Comparison of ENCODE assay signal across 16 cellular contexts in the genomic region with DNA sequence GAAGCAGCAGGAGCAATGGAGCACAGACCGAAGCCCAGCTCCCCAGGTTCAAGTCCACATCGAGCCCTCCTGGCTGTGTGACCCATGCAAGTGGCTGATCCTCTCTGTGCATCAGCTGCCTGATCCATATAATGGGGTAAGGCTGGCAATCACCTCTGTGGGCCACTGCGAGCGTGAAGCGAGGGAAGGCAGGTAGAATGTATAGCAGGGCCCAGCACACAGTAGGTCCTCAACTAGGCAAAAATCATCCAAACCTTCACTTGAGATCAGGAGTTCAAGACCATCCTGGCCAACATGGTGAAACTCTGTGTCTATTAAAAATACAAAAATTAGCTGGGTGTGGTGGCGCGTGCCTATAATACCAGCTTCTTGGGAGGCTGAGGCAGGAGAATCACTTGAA.
"Had no signal": no experiment of that assay in that cellular context is flagged by ENCODE, and none has a peak within 500 bp of the region (broad histone marks: within the 10 kb centered on the region; RNA-seq: fewer than 3 reads in every experiment).

No MANE protein-coding gene starts in this region.

- H3K4me3 ChIP-seq: coronary artery, heart left ventricle, spleen, tibial nerve had no signal

- FAIRE-seq: bronchial epithelial cell, islet of Langerhans had no signal

- DNase-seq: activated CD4-positive, alpha-beta memory T cell treated with anti-CD3 and anti-CD28 coated beads, Interleukin-2, amount 10 ng/mL, durations not matched to agents 7 days and 5 days; activated gamma-delta T cell treated with Interleukin-2 at 50 U/mL for 16 hours; activated naive CD8-positive, alpha-beta T cell treated with anti-CD3 and anti-CD28 coated beads, Interleukin-2, amount 10 ng/mL, durations not matched to agents 7 days and 5 days; amygdala; endodermal cell; heart left ventricle; spleen; stimulated activated CD4-positive, alpha-beta T cell treated with anti-CD3 and anti-CD28 coated beads, Interleukin-4, amount 100 ng/mL, for 1 hour; stimulated activated naive CD4-positive, alpha-beta T cell treated with Interleukin-2 at 50 U/mL for 16 hours; substantia nigra had no signal

- H3K27me3 ChIP-seq: heart left ventricle, tibial nerve had no signal

- H3K27ac Mint-ChIP-seq: activated CD4-positive, alpha-beta memory T cell treated with anti-CD3 and anti-CD28 coated beads, Interleukin-2, amount 10 ng/mL, durations not matched to agents 7 days and 5 days; activated naive CD8-positive, alpha-beta T cell treated with anti-CD3 and anti-CD28 coated beads, Interleukin-2, amount 10 ng/mL, durations not matched to agents 7 days and 5 days; endodermal cell had no signal

- H3K36me3 ChIP-seq: heart left ventricle, spleen, tibial nerve had no signal

- H3K27ac ChIP-seq: epithelial cell of prostate had no signal

- H3K4me3 Mint-ChIP-seq: activated CD4-positive, alpha-beta memory T cell treated with anti-CD3 and anti-CD28 coated beads, Interleukin-2, amount 10 ng/mL, durations not matched to agents 7 days and 5 days; activated naive CD8-positive, alpha-beta T cell treated with anti-CD3 and anti-CD28 coated beads, Interleukin-2, amount 10 ng/mL, durations not matched to agents 7 days and 5 days; endodermal cell; neural crest cell had no signal

- H3K4me1 Mint-ChIP-seq: activated CD4-positive, alpha-beta memory T cell treated with anti-CD3 and anti-CD28 coated beads, Interleukin-2, amount 10 ng/mL, durations not matched to agents 7 days and 5 days had no signal
